19 cellular contexts compared by ENCODE assay signal in the genomic region with DNA sequence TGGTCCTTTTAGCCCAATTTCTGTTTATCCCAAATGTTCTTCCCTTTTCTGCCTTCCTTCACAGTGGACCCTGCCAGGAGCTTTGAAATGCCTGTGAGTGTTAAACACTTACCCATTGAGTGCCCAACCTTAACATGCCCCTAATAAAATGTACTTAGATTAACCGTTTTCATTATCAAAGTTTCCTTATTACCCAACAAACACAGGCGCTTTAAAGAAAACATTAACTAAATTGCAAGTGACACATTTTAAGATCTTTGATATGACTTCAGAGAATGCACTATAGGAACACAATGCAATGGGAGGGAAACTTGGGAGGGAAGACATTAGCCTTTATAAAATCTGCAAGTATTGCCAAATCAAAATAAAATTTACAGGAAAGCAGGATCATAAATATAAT.
DNase-seq lines count a peak whose midpoint lies in the region; ATAC-seq, FAIRE-seq and TF ChIP-seq lines count a peak whose summit lies in the region.
"Had no signal": no experiment of that assay in that cellular context is flagged by ENCODE, and none has a peak within 500 bp of the region (broad histone marks: within the 10 kb centered on the region; RNA-seq: fewer than 3 reads in every experiment).

No MANE protein-coding gene starts in this region.

- ATAC-seq in mucosa of descending colon (peak; percentile 84), HG03039 (IDR thresholded peaks at IDR 0.05; ENCODE audit: unreplicated experiment) (no peak)

- H3K36me3 ChIP-seq in colonic mucosa (no peaks in the 10 kb centered on the region), mucosa of descending colon (ENCODE audit: low read depth) (no peaks in the 10 kb centered on the region), small intestine (ENCODE audit: control insufficient read depth in 2 of 2, insufficient read depth in 2 of 2, low read length in 2 of 2) (peaks cover 0 to 3% of the 10 kb centered on the region in 2 donors)
- H3K36me3 ChIP-seq: BE2C had no signal

- 13 to 59% (median 38%) methylated on average over 2 of the region's 2 CpGs for WGBS in small intestine, 3 donors

- FAIRE-seq in small intestine (lab: Jason Lieb, UNC), result peak; percentile 83
- FAIRE-seq: A204.1, D721Med, G401.6, GM12891, GM19239, H1 had no signal

- H3K4me3 ChIP-seq in colonic mucosa (no peak overlapping the region), mucosa of descending colon (no peak overlapping the region), small intestine (ENCODE audit: low read depth in 1 of 2, low read length in 2 of 2) (no peak overlapping the region)

- H3K9me3 ChIP-seq in colonic mucosa, result no peaks in the 10 kb centered on the region
- no peaks in the 10 kb centered on the region for H3K9me3 ChIP-seq in mucosa of descending colon
- H3K9me3 ChIP-seq in small intestine (ENCODE audit: control insufficient read depth, low read depth), result no peaks in the 10 kb centered on the region
- H3K9me3 ChIP-seq: BE2C had no signal

- no peak overlapping the region for H3K9ac ChIP-seq in colonic mucosa (ENCODE audit: low read depth in 2 of 2, low read length in 2 of 2)

- no peak for TF ChIP-seq CTCF in colonic mucosa (IDR thresholded peaks at IDR 0.05)
- TF ChIP-seq CTCF in mucosa of descending colon (IDR thresholded peaks at IDR 0.05), result no peak

- H3K27ac ChIP-seq in colonic mucosa (peak overlapping the region; percentile 31), small intestine (ENCODE audit: low read depth in 1 of 2, low read length in 1 of 2) (no peak overlapping the region)

- intact Hi-C loops in colonic mucosa (cut with DNase I), result no loop called here
- intact Hi-C loops in mucosa of descending colon (cut with DNase I, micrococcal nuclease), result no loop called here

- DNase-seq in colonic mucosa (no peak), mucosa of descending colon (no peak), small intestine (peak; percentile 82), nucleus accumbens (lab: John Stamatoyannopoulos, UW) (no peak)
- no peak for DNase-seq in stimulated activated CD4-positive, alpha-beta T cell treated with anti-CD3 and anti-CD28 coated beads, Interleukin-4, amount 100 ng/mL, for 4 hours
- DNase-seq: ACHN; BE2C; C1 segment of cervical spinal cord; CD4-positive, CD25-positive, alpha-beta regulatory T cell; CD8-positive, alpha-beta memory T cell; COR-L47; H9 had no signal

- no peaks in the 10 kb centered on the region for H3K27me3 ChIP-seq in colonic mucosa
- no peaks in the 10 kb centered on the region for H3K27me3 ChIP-seq in small intestine (ENCODE audit: control insufficient read depth in 2 of 2, insufficient read depth in 2 of 2, low read length in 2 of 2)
- H3K27me3 ChIP-seq: BE2C had no signal

- no peaks in the 10 kb centered on the region for H3K4me1 ChIP-seq in colonic mucosa
- H3K4me1 ChIP-seq in mucosa of descending colon (ENCODE audit: low read depth), result peaks cover 20% of the 10 kb centered on the region
- H3K4me1 ChIP-seq in small intestine (ENCODE audit: control insufficient read depth in 2 of 2, insufficient read depth in 1 of 2, low read depth in 1 of 2, low read length in 1 of 2), result peaks cover 3 to 5% of the 10 kb centered on the region in 2 donors
- H3K4me1 ChIP-seq: BE2C had no signal
